In the genomic region with DNA sequence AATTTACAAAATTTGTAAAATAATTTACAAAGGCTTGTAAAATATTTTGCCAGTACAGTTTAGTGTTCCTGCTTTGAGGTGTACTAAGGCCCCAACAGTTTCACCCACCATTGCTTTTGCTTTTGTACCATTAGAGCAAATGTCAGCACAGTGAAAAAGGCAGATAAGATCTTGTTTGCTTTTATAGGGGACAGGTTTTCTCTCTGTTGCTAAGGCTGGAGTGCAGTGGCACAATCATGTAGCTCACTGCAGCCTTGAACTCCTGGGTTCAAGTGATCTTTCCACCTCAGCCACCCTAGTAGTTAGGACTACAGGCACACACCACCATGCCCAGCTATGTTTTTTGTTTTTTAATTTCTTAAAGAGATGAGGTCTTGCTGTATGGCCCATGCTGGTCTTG, we compare ENCODE assay signal across 1 cellular context.
A peak's percentile ranks its signal among the peaks of the same experiment; 100 is the strongest.
TF ChIP-seq lines count a peak whose summit lies in the region.

No MANE protein-coding gene starts in this region.

TF ChIP-seq in HepG2, 621 proteins besides CTCF, POLR2A, EP300 and RAD21 (continues in another document):
- TF ChIP-seq ARID5B (CRISPR knock-in tag; IDR thresholded peaks at IDR 0.05), result peak; percentile 25; the same call in 1 of the 2 replicates
- TF ChIP-seq EHMT2 (IDR thresholded peaks at IDR 0.05; ENCODE audit: borderline replicate concordance, low read depth, low read length), result no peak
- no peak for TF ChIP-seq TBP (CRISPR knock-in tag; IDR thresholded peaks at IDR 0.05)
- no peak for TF ChIP-seq STAG1 (CRISPR knock-in tag; IDR thresholded peaks at IDR 0.05)
- TF ChIP-seq PITX1 (CRISPR knock-in tag; IDR thresholded peaks at IDR 0.05), result no peak
- peak; percentile 8 for TF ChIP-seq TEAD3 (CRISPR knock-in tag; optimal IDR thresholded peaks at IDR 0.05; ENCODE audit: borderline replicate concordance)
- TF ChIP-seq GABPB1 (CRISPR knock-in tag; IDR thresholded peaks at IDR 0.05), result no peak
- no peak for TF ChIP-seq JUNB (CRISPR knock-in tag; IDR thresholded peaks at IDR 0.05; ENCODE audit: borderline replicate concordance)
- TF ChIP-seq, protein P1, sequence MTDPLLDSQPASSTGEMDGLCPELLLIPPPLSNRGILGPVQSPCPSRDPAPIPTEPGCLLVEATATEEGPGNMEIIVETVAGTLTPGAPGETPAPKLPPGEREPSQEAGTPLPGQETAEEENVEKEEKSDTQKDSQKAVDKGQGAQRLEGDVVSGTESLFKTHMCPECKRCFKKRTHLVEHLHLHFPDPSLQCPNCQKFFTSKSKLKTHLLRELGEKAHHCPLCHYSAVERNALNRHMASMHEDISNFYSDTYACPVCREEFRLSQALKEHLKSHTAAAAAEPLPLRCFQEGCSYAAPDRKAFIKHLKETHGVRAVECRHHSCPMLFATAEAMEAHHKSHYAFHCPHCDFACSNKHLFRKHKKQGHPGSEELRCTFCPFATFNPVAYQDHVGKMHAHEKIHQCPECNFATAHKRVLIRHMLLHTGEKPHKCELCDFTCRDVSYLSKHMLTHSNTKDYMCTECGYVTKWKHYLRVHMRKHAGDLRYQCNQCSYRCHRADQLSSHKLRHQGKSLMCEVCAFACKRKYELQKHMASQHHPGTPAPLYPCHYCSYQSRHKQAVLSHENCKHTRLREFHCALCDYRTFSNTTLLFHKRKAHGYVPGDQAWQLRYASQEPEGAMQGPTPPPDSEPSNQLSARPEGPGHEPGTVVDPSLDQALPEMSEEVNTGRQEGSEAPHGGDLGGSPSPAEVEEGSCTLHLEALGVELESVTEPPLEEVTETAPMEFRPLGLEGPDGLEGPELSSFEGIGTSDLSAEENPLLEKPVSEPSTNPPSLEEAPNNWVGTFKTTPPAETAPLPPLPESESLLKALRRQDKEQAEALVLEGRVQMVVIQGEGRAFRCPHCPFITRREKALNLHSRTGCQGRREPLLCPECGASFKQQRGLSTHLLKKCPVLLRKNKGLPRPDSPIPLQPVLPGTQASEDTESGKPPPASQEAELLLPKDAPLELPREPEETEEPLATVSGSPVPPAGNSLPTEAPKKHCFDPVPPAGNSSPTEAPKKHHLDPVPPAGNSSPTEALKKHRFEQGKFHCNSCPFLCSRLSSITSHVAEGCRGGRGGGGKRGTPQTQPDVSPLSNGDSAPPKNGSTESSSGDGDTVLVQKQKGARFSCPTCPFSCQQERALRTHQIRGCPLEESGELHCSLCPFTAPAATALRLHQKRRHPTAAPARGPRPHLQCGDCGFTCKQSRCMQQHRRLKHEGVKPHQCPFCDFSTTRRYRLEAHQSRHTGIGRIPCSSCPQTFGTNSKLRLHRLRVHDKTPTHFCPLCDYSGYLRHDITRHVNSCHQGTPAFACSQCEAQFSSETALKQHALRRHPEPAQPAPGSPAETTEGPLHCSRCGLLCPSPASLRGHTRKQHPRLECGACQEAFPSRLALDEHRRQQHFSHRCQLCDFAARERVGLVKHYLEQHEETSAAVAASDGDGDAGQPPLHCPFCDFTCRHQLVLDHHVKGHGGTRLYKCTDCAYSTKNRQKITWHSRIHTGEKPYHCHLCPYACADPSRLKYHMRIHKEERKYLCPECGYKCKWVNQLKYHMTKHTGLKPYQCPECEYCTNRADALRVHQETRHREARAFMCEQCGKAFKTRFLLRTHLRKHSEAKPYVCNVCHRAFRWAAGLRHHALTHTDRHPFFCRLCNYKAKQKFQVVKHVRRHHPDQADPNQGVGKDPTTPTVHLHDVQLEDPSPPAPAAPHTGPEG (CRISPR knock-in tag; IDR thresholded peaks at IDR 0.05), result no peak
- 0 out of 2 replicates have a peak, but pooled peaks have one; percentile 9 for TF ChIP-seq FOXA3 (CRISPR knock-in tag; IDR thresholded peaks at IDR 0.05)
- no peak for TF ChIP-seq ZNF816 (CRISPR knock-in tag; IDR thresholded peaks at IDR 0.05; ENCODE audit: borderline replicate concordance)
- TF ChIP-seq ZNF24 (IDR thresholded peaks at IDR 0.05), result no peak
- TF ChIP-seq PCBP1 (IDR thresholded peaks at IDR 0.05; ENCODE audit: borderline replicate concordance, low read depth, low read length), result no peak
- TF ChIP-seq, protein P2, sequence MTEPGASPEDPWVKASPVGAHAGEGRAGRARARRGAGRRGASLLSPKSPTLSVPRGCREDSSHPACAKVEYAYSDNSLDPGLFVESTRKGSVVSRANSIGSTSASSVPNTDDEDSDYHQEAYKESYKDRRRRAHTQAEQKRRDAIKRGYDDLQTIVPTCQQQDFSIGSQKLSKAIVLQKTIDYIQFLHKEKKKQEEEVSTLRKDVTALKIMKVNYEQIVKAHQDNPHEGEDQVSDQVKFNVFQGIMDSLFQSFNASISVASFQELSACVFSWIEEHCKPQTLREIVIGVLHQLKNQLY (CRISPR knock-in tag; IDR thresholded peaks at IDR 0.05), result no peak
- TF ChIP-seq, protein P3, sequence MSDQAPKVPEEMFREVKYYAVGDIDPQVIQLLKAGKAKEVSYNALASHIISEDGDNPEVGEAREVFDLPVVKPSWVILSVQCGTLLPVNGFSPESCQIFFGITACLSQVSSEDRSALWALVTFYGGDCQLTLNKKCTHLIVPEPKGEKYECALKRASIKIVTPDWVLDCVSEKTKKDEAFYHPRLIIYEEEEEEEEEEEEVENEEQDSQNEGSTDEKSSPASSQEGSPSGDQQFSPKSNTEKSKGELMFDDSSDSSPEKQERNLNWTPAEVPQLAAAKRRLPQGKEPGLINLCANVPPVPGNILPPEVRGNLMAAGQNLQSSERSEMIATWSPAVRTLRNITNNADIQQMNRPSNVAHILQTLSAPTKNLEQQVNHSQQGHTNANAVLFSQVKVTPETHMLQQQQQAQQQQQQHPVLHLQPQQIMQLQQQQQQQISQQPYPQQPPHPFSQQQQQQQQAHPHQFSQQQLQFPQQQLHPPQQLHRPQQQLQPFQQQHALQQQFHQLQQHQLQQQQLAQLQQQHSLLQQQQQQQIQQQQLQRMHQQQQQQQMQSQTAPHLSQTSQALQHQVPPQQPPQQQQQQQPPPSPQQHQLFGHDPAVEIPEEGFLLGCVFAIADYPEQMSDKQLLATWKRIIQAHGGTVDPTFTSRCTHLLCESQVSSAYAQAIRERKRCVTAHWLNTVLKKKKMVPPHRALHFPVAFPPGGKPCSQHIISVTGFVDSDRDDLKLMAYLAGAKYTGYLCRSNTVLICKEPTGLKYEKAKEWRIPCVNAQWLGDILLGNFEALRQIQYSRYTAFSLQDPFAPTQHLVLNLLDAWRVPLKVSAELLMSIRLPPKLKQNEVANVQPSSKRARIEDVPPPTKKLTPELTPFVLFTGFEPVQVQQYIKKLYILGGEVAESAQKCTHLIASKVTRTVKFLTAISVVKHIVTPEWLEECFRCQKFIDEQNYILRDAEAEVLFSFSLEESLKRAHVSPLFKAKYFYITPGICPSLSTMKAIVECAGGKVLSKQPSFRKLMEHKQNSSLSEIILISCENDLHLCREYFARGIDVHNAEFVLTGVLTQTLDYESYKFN (CRISPR knock-in tag; conservative IDR thresholded peaks at IDR 0.05), result peak; percentile 47
- TF ChIP-seq TFE3 (CRISPR knock-in tag; IDR thresholded peaks at IDR 0.05), result no peak
- peak; percentile 63 for TF ChIP-seq PPARG (CRISPR knock-in tag; conservative IDR thresholded peaks at IDR 0.05)
- TF ChIP-seq ZNF879 (CRISPR knock-in tag; IDR thresholded peaks at IDR 0.05), result no peak
- TF ChIP-seq, protein P4, sequence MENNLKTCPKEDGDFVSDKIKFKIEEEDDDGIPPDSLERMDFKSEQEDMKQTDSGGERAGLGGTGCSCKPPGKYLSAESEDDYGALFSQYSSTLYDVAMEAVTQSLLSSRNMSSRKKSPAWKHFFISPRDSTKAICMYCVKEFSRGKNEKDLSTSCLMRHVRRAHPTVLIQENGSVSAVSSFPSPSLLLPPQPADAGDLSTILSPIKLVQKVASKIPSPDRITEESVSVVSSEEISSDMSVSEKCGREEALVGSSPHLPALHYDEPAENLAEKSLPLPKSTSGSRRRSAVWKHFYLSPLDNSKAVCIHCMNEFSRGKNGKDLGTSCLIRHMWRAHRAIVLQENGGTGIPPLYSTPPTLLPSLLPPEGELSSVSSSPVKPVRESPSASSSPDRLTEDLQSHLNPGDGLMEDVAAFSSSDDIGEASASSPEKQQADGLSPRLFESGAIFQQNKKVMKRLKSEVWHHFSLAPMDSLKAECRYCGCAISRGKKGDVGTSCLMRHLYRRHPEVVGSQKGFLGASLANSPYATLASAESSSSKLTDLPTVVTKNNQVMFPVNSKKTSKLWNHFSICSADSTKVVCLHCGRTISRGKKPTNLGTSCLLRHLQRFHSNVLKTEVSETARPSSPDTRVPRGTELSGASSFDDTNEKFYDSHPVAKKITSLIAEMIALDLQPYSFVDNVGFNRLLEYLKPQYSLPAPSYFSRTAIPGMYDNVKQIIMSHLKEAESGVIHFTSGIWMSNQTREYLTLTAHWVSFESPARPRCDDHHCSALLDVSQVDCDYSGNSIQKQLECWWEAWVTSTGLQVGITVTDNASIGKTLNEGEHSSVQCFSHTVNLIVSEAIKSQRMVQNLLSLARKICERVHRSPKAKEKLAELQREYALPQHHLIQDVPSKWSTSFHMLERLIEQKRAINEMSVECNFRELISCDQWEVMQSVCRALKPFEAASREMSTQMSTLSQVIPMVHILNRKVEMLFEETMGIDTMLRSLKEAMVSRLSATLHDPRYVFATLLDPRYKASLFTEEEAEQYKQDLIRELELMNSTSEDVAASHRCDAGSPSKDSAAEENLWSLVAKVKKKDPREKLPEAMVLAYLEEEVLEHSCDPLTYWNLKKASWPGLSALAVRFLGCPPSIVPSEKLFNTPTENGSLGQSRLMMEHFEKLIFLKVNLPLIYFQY (CRISPR knock-in tag; IDR thresholded peaks at IDR 0.05; ENCODE audit: borderline replicate concordance), result no peak
- no peak for TF ChIP-seq CCDC6 (CRISPR knock-in tag; IDR thresholded peaks at IDR 0.05)
- TF ChIP-seq ZNF777 (CRISPR knock-in tag; IDR thresholded peaks at IDR 0.05), result no peak
- TF ChIP-seq ATRX (CRISPR knock-in tag; IDR thresholded peaks at IDR 0.05; ENCODE audit: borderline replicate concordance), result no peak
- TF ChIP-seq HNF4A (CRISPR knock-in tag; IDR thresholded peaks at IDR 0.05), result peak; percentile 71
- TF ChIP-seq XBP1 (CRISPR knock-in tag; IDR thresholded peaks at IDR 0.05), result no peak
- TF ChIP-seq ZIK1 (CRISPR knock-in tag; IDR thresholded peaks at IDR 0.05; ENCODE audit: borderline replicate concordance, low read depth), result no peak
- TF ChIP-seq THRA (CRISPR knock-in tag; IDR thresholded peaks at IDR 0.05; ENCODE audit: borderline replicate concordance), result no peak
- TF ChIP-seq, protein P5, sequence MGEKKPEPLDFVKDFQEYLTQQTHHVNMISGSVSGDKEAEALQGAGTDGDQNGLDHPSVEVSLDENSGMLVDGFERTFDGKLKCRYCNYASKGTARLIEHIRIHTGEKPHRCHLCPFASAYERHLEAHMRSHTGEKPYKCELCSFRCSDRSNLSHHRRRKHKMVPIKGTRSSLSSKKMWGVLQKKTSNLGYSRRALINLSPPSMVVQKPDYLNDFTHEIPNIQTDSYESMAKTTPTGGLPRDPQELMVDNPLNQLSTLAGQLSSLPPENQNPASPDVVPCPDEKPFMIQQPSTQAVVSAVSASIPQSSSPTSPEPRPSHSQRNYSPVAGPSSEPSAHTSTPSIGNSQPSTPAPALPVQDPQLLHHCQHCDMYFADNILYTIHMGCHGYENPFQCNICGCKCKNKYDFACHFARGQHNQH (CRISPR knock-in tag; IDR thresholded peaks at IDR 0.05), result no peak
- TF ChIP-seq HOXA3 (CRISPR knock-in tag; IDR thresholded peaks at IDR 0.05), result no peak
- TF ChIP-seq HDAC2 (CRISPR knock-in tag; IDR thresholded peaks at IDR 0.05), result peak; percentile 19; the same call in 1 of the 2 replicates
- TF ChIP-seq ATF3 (CRISPR knock-in tag; IDR thresholded peaks at IDR 0.05), result no peak
